ENCODE assay signal across 9 cellular contexts in the genomic region with DNA sequence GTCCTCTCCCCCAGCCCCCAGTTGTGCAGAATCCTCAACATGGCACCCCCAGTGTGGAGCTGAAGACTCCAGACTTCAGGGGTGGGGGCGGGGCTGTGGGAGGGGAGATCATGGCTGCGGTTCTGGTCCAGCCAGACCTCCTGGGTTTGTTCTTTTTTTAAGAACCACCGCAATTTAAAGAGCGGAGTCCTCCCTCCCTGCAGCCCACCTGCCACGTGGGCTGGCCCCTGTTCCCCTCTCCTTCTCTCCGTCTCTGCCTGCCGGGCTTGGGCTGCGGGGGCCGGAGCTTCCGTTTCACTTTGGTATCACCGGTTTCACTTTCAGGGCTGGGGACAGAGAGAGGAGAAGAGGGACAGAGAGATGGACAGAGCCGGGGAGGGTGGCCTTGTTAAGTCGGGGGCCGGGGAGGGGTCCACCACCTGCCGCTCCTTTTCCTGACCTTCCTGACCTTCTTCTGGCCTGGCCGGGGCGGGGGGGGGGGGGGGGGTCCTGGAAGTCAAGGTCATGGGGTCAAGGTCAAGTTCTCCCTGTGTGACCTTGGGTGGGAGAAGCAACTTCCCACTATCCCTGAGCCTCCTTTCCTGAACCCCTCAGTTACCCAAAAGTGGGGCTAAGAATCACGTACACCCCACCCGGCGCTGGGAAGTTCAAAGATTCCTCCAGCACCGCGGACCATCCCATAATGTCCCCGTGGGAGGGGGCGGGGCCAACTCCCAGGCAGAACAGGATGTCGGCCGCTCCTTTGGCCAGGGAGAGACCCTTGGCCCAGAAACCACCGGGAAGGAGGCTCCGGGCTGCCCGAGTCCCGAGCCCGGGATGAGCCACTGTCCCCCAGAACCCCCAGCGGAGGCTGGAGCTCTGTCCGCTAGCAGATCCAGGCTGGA. TPM values are rescaled to one million over a fixed set of nuclear protein-coding genes. Genes with fewer than 3 reads are reported as not detected.
A peak's percentile ranks its signal among the peaks of the same experiment; 100 is the strongest.
DNase-seq lines count a peak whose midpoint lies in the region; ATAC-seq and TF ChIP-seq lines count a peak whose summit lies in the region.
"Had no signal": no experiment of that assay in that cellular context is flagged by ENCODE, and none has a peak within 500 bp of the region (broad histone marks: within the 10 kb centered on the region; RNA-seq: fewer than 3 reads in every experiment).

No MANE protein-coding gene starts in this region.

- H3K9me1 ChIP-seq in IMR-90 (ENCODE audit: insufficient read depth, low read length) = peaks cover 1% of the 10 kb centered on the region

- no peaks in the 10 kb centered on the region for H3K36me3 ChIP-seq in BLaER1 treated with 17β-estradiol and CSF1 and Interleukin-3, amounts not matched to agents 10 nM and 100 nM
- H3K36me3 ChIP-seq in IMR-90 (ENCODE audit: control insufficient read depth, insufficient read depth, low read length) = no peaks in the 10 kb centered on the region
- no peaks in the 10 kb centered on the region for H3K36me3 ChIP-seq in gastrocnemius medialis
- H3K36me3 ChIP-seq: HAP-1 had no signal

- peak overlapping the region; percentile 90 for H3K4ac ChIP-seq in IMR-90 (ENCODE audit: low read depth, low read length)

- H3K9me3 ChIP-seq in BLaER1 treated with 17β-estradiol and CSF1 and Interleukin-3, amounts not matched to agents 10 nM and 100 nM (replicated peaks in 1 of 11) = no peaks in the 10 kb centered on the region
- H3K9me3 ChIP-seq in IMR-90 (ENCODE audit: control insufficient read depth, insufficient read depth, low read length) (no peaks in the 10 kb centered on the region), gastrocnemius medialis (no peaks in the 10 kb centered on the region)
- H3K9me3 ChIP-seq: HAP-1 had no signal

- H3K27me3 ChIP-seq in BLaER1 treated with 17β-estradiol and CSF1 and Interleukin-3, amounts not matched to agents 10 nM and 100 nM = no peaks in the 10 kb centered on the region
- no peaks in the 10 kb centered on the region for H3K27me3 ChIP-seq in IMR-90 (ENCODE audit: control insufficient read depth, insufficient read depth, low read length)
- no peaks in the 10 kb centered on the region for H3K27me3 ChIP-seq in gastrocnemius medialis

- H2BK120ac ChIP-seq in IMR-90 (ENCODE audit: low read depth, low read length) = peak overlapping the region; percentile 70; the same call in 1 of the 2 replicates

- intact Hi-C loops in IMR-90 (cut with micrococcal nuclease) = no loop called here
- intact Hi-C loops in Right ventricle myocardium superior (cut with DNase I) = no loop called here
- intact Hi-C loops in gastrocnemius medialis (cut with DNase I; ENCODE audit: low total_unique reads) = no loop called here

- peak overlapping the region; percentile 61; the same call in 1 of the 2 replicates for H3K14ac ChIP-seq in IMR-90 (replicated peaks; ENCODE audit: low read depth, low read length)

- ATAC-seq in IMR-90 (ENCODE audit: low read depth) = peak; percentile 77
- ATAC-seq in Right ventricle myocardium superior (ENCODE audit: poor library complexity) = peak; percentile 82
- peak; percentile 67 to 71 for ATAC-seq in gastrocnemius medialis

- TF ChIP-seq POLR2A in IMR-90 (IDR thresholded peaks at IDR 0.05; ENCODE audit: low read depth, low read length) (no peak), gastrocnemius medialis (IDR thresholded peaks at IDR 0.05) (no peak)

- BruUV-seq in IMR-90 (replicated peaks; lab: Mats Ljungman, UMichigan) = no TSS peak

- TF ChIP-seq CTCF in IMR-90 (conservative IDR thresholded peaks at IDR 0.05; ENCODE audit: low read depth, low read length) = no peak
- no peak for TF ChIP-seq CTCF in gastrocnemius medialis (IDR thresholded peaks at IDR 0.05 in 4 of 5, conservative IDR thresholded peaks at IDR 0.05 in 1 of 5)

- peak overlapping the region; percentile 69 to 85 (median 79) for H3K9ac ChIP-seq in BLaER1 treated with 17β-estradiol and CSF1 and Interleukin-3, amounts not matched to agents 10 nM and 100 nM
- peak overlapping the region; percentile 56; the same call in 1 of the 2 replicates for H3K9ac ChIP-seq in IMR-90 (ENCODE audit: low read depth, low read length)

- H2BK15ac ChIP-seq in IMR-90 (ENCODE audit: low read depth, low read length) = no peak overlapping the region; the same call in 2 of the 3 replicates

- peak overlapping the region; percentile 18 for H2BK5ac ChIP-seq in IMR-90 (ENCODE audit: low read depth, low read length, poor library complexity, severe bottlenecking)

- no peaks in the 10 kb centered on the region for H3K79me1 ChIP-seq in IMR-90 (ENCODE audit: low read depth in 1 of 2, low read length in 2 of 2)

- H4K5ac ChIP-seq in IMR-90 (ENCODE audit: low read depth, low read length) = peak overlapping the region; percentile 96

- peak overlapping the region; percentile 58; the same call in 1 of the 2 replicates for H3K18ac ChIP-seq in IMR-90 (ENCODE audit: low read depth, low read length)

- H4K8ac ChIP-seq in IMR-90 (ENCODE audit: low read depth in 2 of 2, low read length in 2 of 2) = peak overlapping the region; percentile 70 to 94; a peak in 3 of 4 replicates

- H3K4me3 ChIP-seq in BLaER1 treated with 17β-estradiol and CSF1 and Interleukin-3, amounts not matched to agents 10 nM and 100 nM = peak overlapping the region; percentile 42 to 63 (median 46); a peak in 18 of 20 replicates
- H3K4me3 ChIP-seq in IMR-90 (ENCODE audit: insufficient read depth, low read depth, low read length) (peak overlapping the region; percentile 51), gastrocnemius medialis (peak overlapping the region; percentile 57 to 73 (median 64))
- H3K4me3 ChIP-seq: HAP-1 had no signal

- H2AK5ac ChIP-seq in IMR-90 (ENCODE audit: low read depth, low read length) = peak overlapping the region; percentile 74

- peak overlapping the region; percentile 39; the same call in 1 of the 2 replicates for H4K91ac ChIP-seq in IMR-90 (ENCODE audit: insufficient read depth, low read depth, low read length)

- peak overlapping the region; percentile 97 for H2AFZ ChIP-seq in IMR-90 (replicated peaks; ENCODE audit: low read length, poor library complexity)

- DNase-seq in IMR-90 (no peak), activated T-cell treated with anti-CD3 and anti-CD28 coated beads for 1 hour (ENCODE audit: low read depth) (peak; percentile 43), Right ventricle myocardium superior (peak; percentile 89), gastrocnemius medialis (no peak), DMS 273 (lab: John Stamatoyannopoulos, UW; ENCODE audit: unreplicated experiment) (no peak), iPS-NIHi7 (ENCODE audit: extremely low spot score) (no peak), NCI-H524 treated with DMSO at 0.1 percent for 48 hours (lab: John Stamatoyannopoulos, UW) (no peak)

- H3K4me2 ChIP-seq in BLaER1 treated with 17β-estradiol and CSF1 and Interleukin-3, amounts not matched to agents 10 nM and 100 nM = peak overlapping the region; percentile 88 to 99 (median 97)
- H3K4me2 ChIP-seq in IMR-90 (ENCODE audit: low read depth, low read length) = peak overlapping the region; percentile 91

- 0% methylated on average over 1 of the region's 33 CpGs; no CpG with 5 or more reads in 1 of the 2 experiments for WGBS in IMR-90 (ENCODE audit: extremely low coverage in 2 of 2, insufficient read length in 1 of 2), 2 experiments

- POLR2A ChIA-PET in IMR-90 (lab: Charles Lee; ENCODE audit: unreplicated experiment) = interaction anchor here (0.5 kb wide), 2 partner anchors 11 to 39 kb away, joined by 3 to 4 read pairs; a partner anchor contains a TSS

- dilution Hi-C loops in IMR-90 (cut with HindIII; ENCODE audit: low sequenced_read_pairs, unreplicated experiment) = no loop called here

- no peak overlapping the region for H2BK20ac ChIP-seq in IMR-90 (ENCODE audit: low read depth, low read length)

- no peak overlapping the region for H3K23ac ChIP-seq in IMR-90 (ENCODE audit: low read depth, low read length)

- in situ Hi-C loops in IMR-90 (cut with MboI; ENCODE audit: low sequenced_read_pairs) = no loop called here
- in situ Hi-C loops in gastrocnemius medialis (cut with MboI; ENCODE audit: low sequenced_read_pairs in 4 of 4) = no loop called here

- H3K56ac ChIP-seq in IMR-90 (ENCODE audit: extremely low read depth, insufficient read depth, low read length) = no peak overlapping the region

- peak overlapping the region; percentile 79 for H2AK9ac ChIP-seq in IMR-90 (replicated peaks; ENCODE audit: low read depth, low read length, poor library complexity)

- H3K4me1 ChIP-seq in BLaER1 treated with 17β-estradiol and CSF1 and Interleukin-3, amounts not matched to agents 10 nM and 100 nM = peaks cover 60 to 92% (median 81%) of the 10 kb centered on the region in 10 experiments
- H3K4me1 ChIP-seq in IMR-90 (ENCODE audit: control insufficient read depth, insufficient read depth, low read length) = peaks cover 6% of the 10 kb centered on the region
- H3K4me1 ChIP-seq in gastrocnemius medialis = peaks cover 0 to 10% of the 10 kb centered on the region in 2 donors
- H3K4me1 ChIP-seq: HAP-1 had no signal

- no peaks in the 10 kb centered on the region for H4K20me1 ChIP-seq in BLaER1 treated with 17β-estradiol and CSF1 and Interleukin-3, amounts not matched to agents 10 nM and 100 nM
- no peaks in the 10 kb centered on the region for H4K20me1 ChIP-seq in IMR-90 (ENCODE audit: insufficient read depth, low read length)

- no peak for TF ChIP-seq RAD21 in IMR-90 (IDR thresholded peaks at IDR 0.05; ENCODE audit: low read length)

- H3K27ac ChIP-seq in BLaER1 treated with 17β-estradiol and CSF1 and Interleukin-3, amounts not matched to agents 10 nM and 100 nM = peak overlapping the region; percentile 74 to 95 (median 88)
- H3K27ac ChIP-seq in IMR-90 (ENCODE audit: insufficient read depth, low read length) (0 out of 2 replicates have a peak overlapping the region, but pooled peaks have one; percentile 21), gastrocnemius medialis (peak overlapping the region; percentile 71 to 81 (median 78))

- CTCF ChIA-PET in IMR-90 (lab: Yijun Ruan, JAX) = no interaction called here

TF ChIP-seq in IMR-90, 13 proteins besides CTCF, POLR2A, EP300 and RAD21 (continues in another document):
- no peak for TF ChIP-seq MXI1 (IDR thresholded peaks at IDR 0.05; ENCODE audit: borderline replicate concordance, low read depth, low read length)

RNA-seq across cellular contexts. Expression of a gene that starts 11.3 kb away (rescaled TPM):
- 3.2 and 4.2 TPM in 2 replicates for total RNA-seq in IMR-90 (2012; rRNA removed)
- polyA plus RNA-seq in IMR-90 (2012; rRNA removed) = 10.3 and 14.7 TPM in 2 replicates
- polyA plus RNA-seq in IMR-90 (2012; cell fraction: cytosol; rRNA removed) = 6.9 and 17.2 TPM in 2 replicates
- 22.8 and 55.1 TPM in 2 replicates for polyA plus RNA-seq in IMR-90 (2012; cell fraction: nucleus; rRNA removed; ENCODE audit: low replicate concordance)
- total RNA-seq in Right ventricle myocardium superior = 31.4 TPM
- 100 to 1,000 TPM in 2 of 4 donors, 10 to 100 TPM in 2; 50.0 to 104 (median 91.9) TPM for total RNA-seq in gastrocnemius medialis

RNA-seq across cellular contexts. Expression of a gene that starts 45.9 kb away (rescaled TPM):
- total RNA-seq in IMR-90 (2012; rRNA removed) = 107 and 115 TPM in 2 replicates
- 151 and 196 TPM in 2 replicates for polyA plus RNA-seq in IMR-90 (2012; rRNA removed)
- 175 and 201 TPM in 2 replicates for polyA plus RNA-seq in IMR-90 (2012; cell fraction: cytosol; rRNA removed)
- 144 and 291 TPM in 2 replicates for polyA plus RNA-seq in IMR-90 (2012; cell fraction: nucleus; rRNA removed; ENCODE audit: low replicate concordance)
- 136 TPM for total RNA-seq in Right ventricle myocardium superior
- 100 to 1,000 TPM; 101 to 207 (median 138) TPM for total RNA-seq in gastrocnemius medialis

Comparison
In these comparisons a context has a peak if more than half of its experiments do, and no peak if none do; other contexts are left out.
1. H3K27ac ChIP-seq: peak in every context shown above with its lines; median percentile 88 in BLaER1 treated with 17β-estradiol and CSF1 and Interleukin-3, amounts not matched to agents 10 nM and 100 nM; 78 in gastrocnemius medialis; 21 in IMR-90.
2. DNase-seq: peak in activated T-cell treated with anti-CD3 and anti-CD28 coated beads for 1 hour (single experiment) and Right ventricle myocardium superior (single experiment); none in IMR-90 (single experiment), gastrocnemius medialis (0 of 2), DMS 273 (single experiment), iPS-NIHi7 (single experiment) and NCI-H524 treated with DMSO at 0.1 percent for 48 hours (single experiment).
3. Peak in every context shown above with its lines, with median percentiles within 50 percentile points of each other: H3K4me3 ChIP-seq and ATAC-seq.